ENCODE assay signal across 8 cellular contexts in the genomic region with DNA sequence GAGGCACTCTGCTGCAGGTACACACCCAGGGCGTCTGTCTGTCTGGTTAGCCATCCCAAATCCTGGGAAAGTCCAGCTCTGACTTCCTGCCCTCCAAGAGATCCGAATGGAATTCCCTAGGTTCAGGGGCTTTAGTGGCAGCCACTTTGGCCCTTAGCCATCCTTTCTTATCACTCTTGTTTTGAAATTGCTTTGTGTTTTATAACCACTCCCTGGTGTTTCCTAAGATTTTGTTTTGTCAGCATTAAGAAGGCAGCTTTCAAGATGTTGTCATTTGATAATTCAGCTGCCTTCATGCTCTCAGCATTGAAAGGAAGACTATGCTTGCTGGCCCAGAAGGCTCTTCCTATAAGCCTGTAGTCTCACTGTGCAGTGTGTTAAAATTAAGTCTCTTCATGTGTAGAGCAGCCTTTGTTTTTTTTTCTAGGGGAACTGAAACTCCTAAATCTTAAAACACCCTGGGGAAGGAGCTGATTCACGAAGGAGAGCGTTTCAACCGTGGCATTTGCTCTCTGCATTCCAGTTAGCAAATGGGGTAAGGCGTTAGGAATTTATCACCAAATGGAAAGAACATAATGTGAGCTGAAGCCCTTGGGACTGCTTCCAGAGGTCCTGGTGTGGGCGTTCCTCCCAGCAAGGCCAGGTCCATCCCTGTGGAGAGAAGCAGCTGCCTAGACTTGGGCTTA.
DNase-seq lines count a peak whose midpoint lies in the region; ATAC-seq and TF ChIP-seq lines count a peak whose summit lies in the region.

No MANE protein-coding gene starts in this region.

- POLR2A ChIA-PET in RWPE1 (lab: Yijun Ruan, JAX; ENCODE audit: low non-redundant PET), result no interaction called here

- CTCF ChIA-PET in RWPE1 (lab: Yijun Ruan, JAX), result no interaction called here

- ATAC-seq in GM18517 (IDR thresholded peaks at IDR 0.05; ENCODE audit: unreplicated experiment) (no peak), HG02571 (IDR thresholded peaks at IDR 0.05; ENCODE audit: unreplicated experiment) (no peak)

- in situ Hi-C loops in GM13977 (cut with MboI; ENCODE audit: low pct_unique_long_range_greater_than_20kb, low sequenced_read_pairs, unreplicated experiment), result no loop called here

- H3K27ac ChIP-seq in RWPE1, result peak overlapping the region; percentile 52

- TF ChIP-seq CTCF in GM13977 (IDR thresholded peaks at IDR 0.05; ENCODE audit: extremely low read depth, insufficient read depth, missing control alignments) (no peak), RWPE1 (conservative IDR thresholded peaks at IDR 0.05; ENCODE audit: low read depth) (no peak)

- DNase-seq in GM13977 (ENCODE audit: low spot score), result peak; percentile 52
- no peak for DNase-seq in RWPE1 (ENCODE audit: low spot score)
- DNase-seq in fibroblast of peridontal ligament (ENCODE audit: extremely low read depth), result peak; percentile 95
- DNase-seq in pons (ENCODE audit: low spot score), result peak; percentile 69
- DNase-seq in NCI-H2107 (lab: John Stamatoyannopoulos, UW), result no peak
- DNase-seq in NCI-H1417 treated with DMSO at 0.1 percent for 48 hours (lab: John Stamatoyannopoulos, UW), result no peak

Comparison
In these comparisons a context has a peak if more than half of its experiments do, and no peak if none do; other contexts are left out.
1. DNase-seq: peak in GM13977 (single experiment), fibroblast of peridontal ligament (single experiment) and pons (single experiment); none in RWPE1 (single experiment), NCI-H2107 (single experiment) and NCI-H1417 treated with DMSO at 0.1 percent for 48 hours (single experiment).